In the genomic region with DNA sequence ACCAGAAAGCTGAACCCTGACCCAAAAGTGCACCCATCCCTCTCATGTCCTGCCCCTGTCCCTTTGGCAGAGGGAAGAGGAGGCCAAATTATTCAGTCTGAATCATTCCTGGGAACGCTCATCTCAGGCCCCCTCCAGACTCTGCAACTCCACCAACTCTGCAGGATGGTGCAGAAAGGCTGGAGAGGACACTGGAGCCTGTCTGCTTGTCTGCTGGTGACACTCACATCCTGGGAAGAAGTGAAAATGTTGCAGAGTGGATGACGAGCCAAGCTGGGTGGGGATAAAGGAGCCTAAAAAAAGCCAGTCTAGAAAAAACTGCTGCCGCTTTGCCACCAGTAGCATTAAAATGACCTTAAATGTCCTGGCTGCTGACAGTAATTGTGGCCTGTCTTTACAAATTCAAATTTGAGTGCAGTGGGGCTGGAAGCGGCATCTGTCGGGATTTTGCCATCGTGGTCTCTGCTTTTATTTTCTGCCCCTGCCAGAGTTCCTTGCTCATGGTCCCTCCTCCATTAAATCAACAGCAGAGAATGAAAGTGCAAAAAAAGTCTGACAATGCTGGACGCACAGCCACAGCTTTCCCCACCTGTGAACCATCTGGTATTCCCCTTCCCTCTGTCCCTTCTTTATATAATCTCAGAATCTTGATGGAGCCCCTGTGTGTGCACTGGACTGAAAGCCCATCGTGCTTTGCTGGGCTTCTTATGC, we compare ENCODE assay signal across 8 cellular contexts.
DNase-seq lines count a peak whose midpoint lies in the region; ATAC-seq and TF ChIP-seq lines count a peak whose summit lies in the region.

No MANE protein-coding gene starts in this region.

- H2AK5ac ChIP-seq in trophoblast cell (ENCODE audit: low read length) = no peak overlapping the region

- peak overlapping the region; percentile 14 for H2BK120ac ChIP-seq in trophoblast cell (ENCODE audit: insufficient read depth, low read length, poor library complexity)

- TF ChIP-seq CTCF in RWPE1 (conservative IDR thresholded peaks at IDR 0.05; ENCODE audit: low read depth) = no peak
- no peak for TF ChIP-seq CTCF in fibroblast of mammary gland (conservative IDR thresholded peaks at IDR 0.05; ENCODE audit: control insufficient read depth, insufficient read depth, low read depth, low read length)

- no peak overlapping the region for H4K8ac ChIP-seq in trophoblast cell (ENCODE audit: low read depth, low read length)

- POLR2A ChIA-PET in RWPE1 (lab: Yijun Ruan, JAX; ENCODE audit: low non-redundant PET) = no interaction called here

- no peak overlapping the region for H4K12ac ChIP-seq in trophoblast cell (ENCODE audit: low read depth, low read length)

- H3K79me1 ChIP-seq in trophoblast cell (ENCODE audit: low read length) = peaks cover 9% of the 10 kb centered on the region

- H4K91ac ChIP-seq in trophoblast cell (ENCODE audit: low read depth, low read length) = no peak overlapping the region

- CTCF ChIA-PET in RWPE1 (lab: Yijun Ruan, JAX) = interaction anchor here (0.6 kb wide), 1 partner anchor 192 kb away, joined by 3 read pairs; no protein-coding TSS in a partner anchor

- H3K4me2 ChIP-seq in trophoblast cell (ENCODE audit: low read length) = peak overlapping the region; percentile 7

- H3K9ac ChIP-seq in trophoblast cell (ENCODE audit: low read length) = no peak overlapping the region

- peaks cover 14 to 20% of the 10 kb centered on the region in 2 experiments for H3K36me3 ChIP-seq in trophoblast cell (ENCODE audit: control insufficient read depth in 1 of 2, insufficient read depth in 2 of 2, low read length in 2 of 2)

- no peak overlapping the region for H3K14ac ChIP-seq in trophoblast cell (ENCODE audit: low read length)

- H3K4me1 ChIP-seq in trophoblast cell (ENCODE audit: control insufficient read depth in 1 of 2, insufficient read depth in 2 of 2, low read length in 2 of 2) = peaks cover 20 to 32% of the 10 kb centered on the region in 2 experiments

- peak overlapping the region; percentile 33 for H3K18ac ChIP-seq in trophoblast cell (ENCODE audit: low read length)

- WGBS in trophoblast cell (ENCODE audit: extremely low coverage, insufficient coverage, insufficient read length) = no CpG with 5 or more reads among the region's 8 CpGs

- H2BK12ac ChIP-seq in trophoblast cell (ENCODE audit: low read length) = peak overlapping the region; percentile 10

- no peak for ATAC-seq in HG02610 (IDR thresholded peaks at IDR 0.05; ENCODE audit: unreplicated experiment)

- H3K4ac ChIP-seq in trophoblast cell (ENCODE audit: low read depth, low read length) = no peak overlapping the region

- no peaks in the 10 kb centered on the region for H3K27me3 ChIP-seq in trophoblast cell (ENCODE audit: insufficient read depth, low read length)

- no peak overlapping the region for H2AFZ ChIP-seq in trophoblast cell (ENCODE audit: insufficient read depth, low read length, poor library complexity)

- H3K27ac ChIP-seq in RWPE1 = peak overlapping the region; percentile 100
- H3K27ac ChIP-seq in trophoblast cell (ENCODE audit: low read depth, low read length) = peak overlapping the region; percentile 48

- peak; percentile 59 for DNase-seq in GM04503 (ENCODE audit: low read depth)
- DNase-seq in RWPE1 (ENCODE audit: low spot score) = no peak
- peak; percentile 78 for DNase-seq in fibroblast of mammary gland (ENCODE audit: low read depth)
- DNase-seq in trophoblast cell = no peak
- no peak for DNase-seq in SHP77 treated with DMSO at 0.1 percent for 48 hours (lab: John Stamatoyannopoulos, UW)
- DNase-seq in activated CD4-positive, alpha-beta T cell treated with anti-CD3 and anti-CD28 coated beads, Interleukin-2, amount 50 U/mL, for 48 hours = no peak
- no peak for DNase-seq in amniotic stem cell (lab: John Stamatoyannopoulos, UW)

- peaks cover 3% of the 10 kb centered on the region for H3K79me2 ChIP-seq in trophoblast cell (ENCODE audit: control insufficient read depth, insufficient read depth, low read length, poor library complexity)

- H3K23ac ChIP-seq in trophoblast cell (ENCODE audit: low read length) = no peak overlapping the region

- H3K9me3 ChIP-seq in trophoblast cell (ENCODE audit: insufficient read depth, low read depth, low read length) = peaks cover 2% of the 10 kb centered on the region

- H3K4me3 ChIP-seq in fibroblast of mammary gland (ENCODE audit: control insufficient read depth, low read depth, low read length) = peak overlapping the region; percentile 0
- no peak overlapping the region for H3K4me3 ChIP-seq in trophoblast cell (ENCODE audit: low read depth, low read length)

- H2BK5ac ChIP-seq in trophoblast cell (ENCODE audit: low read depth, low read length, poor library complexity) = peak overlapping the region; percentile 17

Comparison
In these comparisons a context has a peak if more than half of its experiments do, and no peak if none do; other contexts are left out.
1. DNase-seq: peak in GM04503 (single experiment) and fibroblast of mammary gland (single experiment); none in RWPE1 (single experiment), trophoblast cell (0 of 2), SHP77 treated with DMSO at 0.1 percent for 48 hours (single experiment), activated CD4-positive, alpha-beta T cell treated with anti-CD3 and anti-CD28 coated beads, Interleukin-2, amount 50 U/mL, for 48 hours (0 of 2) and amniotic stem cell (single experiment).